8 cellular contexts compared by ENCODE assay signal in the genomic region with DNA sequence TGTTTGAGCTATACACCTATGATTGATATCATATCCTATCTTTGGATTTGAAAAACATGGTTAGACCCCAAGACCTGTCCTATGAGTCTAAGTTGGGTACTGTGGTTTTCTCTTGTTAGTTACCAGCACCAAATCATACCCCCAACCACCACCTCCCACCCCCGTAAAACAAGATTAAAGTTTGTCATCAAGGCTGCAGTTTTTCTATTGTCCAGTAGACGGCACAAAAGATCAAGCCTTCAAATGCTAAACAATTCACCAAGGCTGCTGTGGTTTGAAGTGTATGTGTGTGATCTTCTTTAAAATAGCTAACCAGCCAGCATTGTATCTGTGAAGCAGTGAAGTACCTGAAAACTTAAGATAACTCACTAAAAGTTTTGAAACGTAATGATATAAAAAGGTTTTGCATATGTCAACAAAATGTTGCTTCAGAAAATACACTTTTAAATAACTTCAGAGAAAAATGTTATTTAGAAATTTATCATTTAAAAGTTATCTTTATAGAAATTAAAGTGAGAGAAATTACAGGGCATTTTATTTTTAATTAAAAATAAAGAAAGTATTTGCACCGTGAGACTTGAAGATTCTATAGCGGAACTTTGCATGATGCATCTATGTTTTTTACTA. TPM values are rescaled to one million over a fixed set of nuclear protein-coding genes. Genes with fewer than 3 reads are reported as not detected.
DNase-seq lines count a peak whose midpoint lies in the region; ATAC-seq and TF ChIP-seq lines count a peak whose summit lies in the region.

No MANE protein-coding gene starts in this region.

- peak; percentile 55 to 86 (median 72) for TF ChIP-seq CTCF in heart left ventricle (IDR thresholded peaks at IDR 0.05)
- peak; percentile 98 for TF ChIP-seq CTCF in fibroblast of pulmonary artery (IDR thresholded peaks at IDR 0.05; ENCODE audit: low read length, missing control alignments)
- peak; percentile 98 for TF ChIP-seq CTCF in retinal pigment epithelial cell (conservative IDR thresholded peaks at IDR 0.05; ENCODE audit: low read depth, low read length)

- no peak for ATAC-seq in heart left ventricle
- no peak for ATAC-seq in activated CD4-positive, CD25-positive, alpha-beta regulatory T cell treated with anti-CD3 and anti-CD28 coated beads, Interleukin-2, amount 50 U/mL, for 24 hours

- no peak for TF ChIP-seq POLR2A in heart left ventricle (IDR thresholded peaks at IDR 0.05)

- H3K4me1 ChIP-seq in heart left ventricle (peaks cover 0 to 17% (median 5%) of the 10 kb centered on the region in 12 donors), SJSA1 (replicated peaks) (0 out of 2 replicates have a peak, but pooled peaks cover 8% of the 10 kb centered on the region)

- H3K9me3 ChIP-seq in heart left ventricle (no peaks in the 10 kb centered on the region), SJSA1 (replicated peaks) (no peaks in the 10 kb centered on the region)

- no peak overlapping the region for H3K4me3 ChIP-seq in heart left ventricle
- no peak overlapping the region for H3K4me3 ChIP-seq in SJSA1
- no peak overlapping the region for H3K4me3 ChIP-seq in fibroblast of pulmonary artery (replicated peaks; ENCODE audit: low read depth, low read length)
- no peak overlapping the region for H3K4me3 ChIP-seq in retinal pigment epithelial cell (ENCODE audit: low read length)

- intact Hi-C loops in heart left ventricle (cut with DNase I), result loop anchor here in 8 of 10 donors (1.0 to 10.0 kb wide), 11 partner anchors 124 to 1416 kb away; no protein-coding TSS in a partner anchor
- intact Hi-C loops in cardiac septum (cut with DNase I), result loop anchor here (2.0 to 10.0 kb wide), 2 partner anchors 146 to 896 kb away; no protein-coding TSS in a partner anchor

- peaks cover 0 to 75% (median 40%) of the 10 kb centered on the region in 9 donors for H3K27me3 ChIP-seq in heart left ventricle
- peaks cover 32% of the 10 kb centered on the region for H3K27me3 ChIP-seq in SJSA1 (replicated peaks)

- DNase-seq in heart left ventricle (peak in 1 of 5 donors; percentile 18), cardiac septum (ENCODE audit: low spot score) (no peak), M059J (ENCODE audit: low read depth) (peak; percentile 60), SJSA1 (ENCODE audit: low read depth in 1 of 2, low spot score in 2 of 2) (peak; percentile 43 to 49), fibroblast of pulmonary artery (ENCODE audit: low read depth) (peak; percentile 82), retinal pigment epithelial cell (ENCODE audit: low read depth) (no peak)
- no peak for DNase-seq in activated effector memory CD4-positive, alpha-beta T cell treated with Interleukin-2 at 50 U/mL for 16 hours

- peak overlapping the region in 1 of 12 donors; percentile 6 for H3K27ac ChIP-seq in heart left ventricle
- H3K27ac ChIP-seq in SJSA1, result no peak overlapping the region

- 19 to 23% (median 22%) methylated on average over 5 of the region's 5 CpGs for WGBS in heart left ventricle, 4 donors

- H3K36me3 ChIP-seq in heart left ventricle (no peaks in the 10 kb centered on the region), SJSA1 (no peaks in the 10 kb centered on the region)

RNA-seq across cellular contexts. Expression of a gene that starts 5.8 kb away (rescaled TPM):
- 10 to 100 TPM; 21.3 to 50.8 (median 41.8) TPM for total RNA-seq in heart left ventricle
- polyA plus RNA-seq in heart left ventricle, result 10 to 100 TPM; 12.9 to 55.7 TPM
- total RNA-seq in cardiac septum, result 24.7 TPM
- 3.4 and 4.5 TPM in 2 replicates for total RNA-seq in M059J (2014; rRNA removed; shearing (Covaris generic))
- total RNA-seq in SJSA1 (2014; rRNA removed; shearing (Covaris generic)), result 4.2 and 6.2 TPM in 2 replicates

Comparison
In these comparisons a context has a peak if more than half of its experiments do, and no peak if none do; other contexts are left out.
1. DNase-seq: peak in M059J (single experiment), SJSA1 (2 of 2) and fibroblast of pulmonary artery (single experiment); none in cardiac septum (single experiment), retinal pigment epithelial cell (single experiment) and activated effector memory CD4-positive, alpha-beta T cell treated with Interleukin-2 at 50 U/mL for 16 hours (single experiment).
2. Peak in every context shown above with its lines, with median percentiles within 50 percentile points of each other: CTCF ChIP-seq.